Comparison of ENCODE assay signal across 22 cellular contexts in genomic region chr9:16146661-16147060, GRCh38.
"Had no signal": no experiment of that assay in that cellular context is flagged by ENCODE, and none has a peak within 500 bp of the region (broad histone marks: within the 10 kb centered on the region; RNA-seq: fewer than 3 reads in every experiment).

No MANE protein-coding gene starts in this region.

- H3K27me3 ChIP-seq: hepatocyte, right atrium auricular region, upper lobe of left lung had no signal

- ATAC-seq: activated CD4-positive, CD25-positive, alpha-beta regulatory T cell treated with anti-CD3 and anti-CD28 coated beads, Interleukin-2, amount 50 U/mL, for 24 hours; activated CD8-positive, alpha-beta memory T cell treated with anti-CD3 and anti-CD28 coated beads, Interleukin-2, amount 10 ng/mL, durations not matched to agents 7 days and 5 days; activated CD8-positive, alpha-beta T cell treated with anti-CD3 and anti-CD28 coated beads for 36 hours; natural killer cell had no signal

- H3K36me3 ChIP-seq: left ventricle myocardium inferior, prostate gland, right atrium auricular region, thoracic aorta, upper lobe of left lung had no signal

- H3K9me3 Mint-ChIP-seq: activated CD4-positive, alpha-beta T cell treated with anti-CD3 and anti-CD28 coated beads, Interleukin-2, amount 10 ng/mL, durations not matched to agents 7 days and 5 days; natural killer cell had no signal

- DNase-seq: activated CD4-positive, alpha-beta T cell treated with anti-CD3 and anti-CD28 coated beads, Interleukin-2, amount 10 ng/mL, durations not matched to agents 7 days and 5 days; activated CD8-positive, alpha-beta memory T cell treated with anti-CD3 and anti-CD28 coated beads, Interleukin-2, amount 10 ng/mL, durations not matched to agents 7 days and 5 days; activated CD8-positive, alpha-beta T cell treated with anti-CD3 and anti-CD28 coated beads for 36 hours; activated effector memory CD4-positive, alpha-beta T cell treated with anti-CD3 and anti-CD28 coated beads, Interleukin-2, amount 50 U/mL, for 16 hours; activated naive CD4-positive, alpha-beta T cell treated with anti-CD3 and anti-CD28 coated beads, Interleukin-2, amount 50 U/mL, for 16 hours; activated T-cell treated with anti-CD3 and anti-CD28 coated beads for 4 hours; aorta; kidney glomerular epithelial cell; left ventricle myocardium inferior; natural killer cell; stimulated activated CD4-positive, alpha-beta T cell treated with anti-CD3 and anti-CD28 coated beads, Interleukin-4, amount 100 ng/mL, for 24 hours; stimulated activated naive CD4-positive, alpha-beta T cell treated with Interleukin-2 at 50 U/mL for 16 hours; T-helper 2 cell; upper lobe of left lung had no signal

- H3K4me1 ChIP-seq: prostate gland, right atrium auricular region, upper lobe of left lung had no signal

- H3K27ac ChIP-seq: hepatocyte, left ventricle myocardium inferior, prostate gland, right atrium auricular region, thoracic aorta, upper lobe of left lung, VCaP had no signal

- H3K27ac Mint-ChIP-seq: activated CD4-positive, alpha-beta T cell treated with anti-CD3 and anti-CD28 coated beads, Interleukin-2, amount 10 ng/mL, durations not matched to agents 7 days and 5 days; activated CD8-positive, alpha-beta memory T cell treated with anti-CD3 and anti-CD28 coated beads, Interleukin-2, amount 10 ng/mL, durations not matched to agents 7 days and 5 days; activated CD8-positive, alpha-beta T cell treated with anti-CD3 and anti-CD28 coated beads for 36 hours; mesothelial cell of epicardium; natural killer cell had no signal

- H3K9me3 ChIP-seq: left ventricle myocardium inferior, prostate gland, right atrium auricular region, thoracic aorta, upper lobe of left lung had no signal

- H3K4me3 Mint-ChIP-seq: activated CD4-positive, alpha-beta T cell treated with anti-CD3 and anti-CD28 coated beads, Interleukin-2, amount 10 ng/mL, durations not matched to agents 7 days and 5 days; activated CD8-positive, alpha-beta memory T cell treated with anti-CD3 and anti-CD28 coated beads, Interleukin-2, amount 10 ng/mL, durations not matched to agents 7 days and 5 days; activated CD8-positive, alpha-beta T cell treated with anti-CD3 and anti-CD28 coated beads for 36 hours; brain; mesothelial cell of epicardium; natural killer cell had no signal

- H3K27me3 Mint-ChIP-seq: activated CD4-positive, alpha-beta T cell treated with anti-CD3 and anti-CD28 coated beads, Interleukin-2, amount 10 ng/mL, durations not matched to agents 7 days and 5 days; activated CD8-positive, alpha-beta memory T cell treated with anti-CD3 and anti-CD28 coated beads, Interleukin-2, amount 10 ng/mL, durations not matched to agents 7 days and 5 days; activated CD8-positive, alpha-beta T cell treated with anti-CD3 and anti-CD28 coated beads for 36 hours; brain had no signal

- H3K4me3 ChIP-seq: hepatocyte, left ventricle myocardium inferior, prostate gland, right atrium auricular region, thoracic aorta, upper lobe of left lung had no signal

- H3K4me1 Mint-ChIP-seq: activated CD4-positive, alpha-beta T cell treated with anti-CD3 and anti-CD28 coated beads, Interleukin-2, amount 10 ng/mL, durations not matched to agents 7 days and 5 days; activated CD8-positive, alpha-beta memory T cell treated with anti-CD3 and anti-CD28 coated beads, Interleukin-2, amount 10 ng/mL, durations not matched to agents 7 days and 5 days; natural killer cell had no signal

- H3K36me3 Mint-ChIP-seq: activated CD8-positive, alpha-beta memory T cell treated with anti-CD3 and anti-CD28 coated beads, Interleukin-2, amount 10 ng/mL, durations not matched to agents 7 days and 5 days; brain; mesothelial cell of epicardium; natural killer cell had no signal
